In the genomic region with DNA sequence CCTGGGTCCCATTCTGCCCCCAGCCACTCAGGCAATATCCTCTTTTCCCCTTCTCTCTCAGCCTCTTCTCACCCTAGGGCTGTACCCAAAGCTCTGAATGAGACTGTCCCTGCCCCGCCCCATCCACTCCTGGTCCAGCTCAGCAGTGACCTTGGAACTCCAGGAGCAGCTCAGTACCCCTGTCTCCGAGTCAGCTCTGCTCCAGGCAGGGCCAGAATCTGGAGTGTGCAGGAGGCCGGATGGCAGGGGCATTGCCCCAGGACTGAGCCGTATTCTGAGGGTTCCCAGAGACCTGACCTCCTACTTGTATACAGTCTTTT, we compare ENCODE assay signal across 23 cellular contexts. TPM values are rescaled to one million over a fixed set of nuclear protein-coding genes. Genes with fewer than 3 reads are reported as not detected.
DNase-seq lines count a peak whose midpoint lies in the region; ATAC-seq, FAIRE-seq and TF ChIP-seq lines count a peak whose summit lies in the region.
"Had no signal": no experiment of that assay in that cellular context is flagged by ENCODE, and none has a peak within 500 bp of the region (broad histone marks: within the 10 kb centered on the region; RNA-seq: fewer than 3 reads in every experiment).

No MANE protein-coding gene starts in this region.

- peaks cover 11% of the 10 kb centered on the region for H3K4me1 Mint-ChIP-seq in neural progenitor cell

- H3F3A ChIP-seq in neural progenitor cell (ENCODE audit: low read depth), result peaks cover 4% of the 10 kb centered on the region

- no peak for TF ChIP-seq RAD21 in HepG2 (CRISPR knock-in tag; IDR thresholded peaks at IDR 0.05)

- no peaks in the 10 kb centered on the region for H3K79me2 ChIP-seq in HepG2 (ENCODE audit: insufficient read depth, low read length)
- no peaks in the 10 kb centered on the region for H3K79me2 ChIP-seq in endothelial cell of umbilical vein (ENCODE audit: control insufficient read depth, insufficient read depth, low read length)
- no peaks in the 10 kb centered on the region for H3K79me2 ChIP-seq in neural progenitor cell (ENCODE audit: low read depth)
- H3K79me2 ChIP-seq: hepatocyte had no signal

- no peak for DNase-seq in HepG2 (ENCODE audit: low spot score)
- DNase-seq in right lobe of liver, result no peak
- DNase-seq in endothelial cell of umbilical vein (ENCODE audit: low read depth, low spot score), result no peak
- DNase-seq in neural progenitor cell (ENCODE audit: low spot score), result no peak
- no peak for DNase-seq in HuH-7 (ENCODE audit: low spot score)
- DNase-seq in HT-29 (ENCODE audit: low spot score), result no peak
- DNase-seq: activated CD4-positive, alpha-beta T cell treated with anti-CD3 and anti-CD28 coated beads, Interleukin-2, amount 50 U/mL, for 4 hours; DND-41; NCI-H1436; NCI-H2171 treated with DMSO at 0.1 percent for 48 hours; NCI-H748 treated with DMSO at 0.1 percent for 48 hours; OCI-M1; SHP77 had no signal

- dilution Hi-C loops in endothelial cell of umbilical vein (cut with MboI; ENCODE audit: extremely low pct_ligation_motif_present, low sequenced_read_pairs), result no loop called here

- H3K36me3 ChIP-seq in HepG2 (replicated peaks in 1 of 2; ENCODE audit: control insufficient read depth in 1 of 2, insufficient read depth in 2 of 2, low read length in 2 of 2), result no peaks in the 10 kb centered on the region; a peak in 1 of 5 replicates
- H3K36me3 ChIP-seq in right lobe of liver, result no peaks in the 10 kb centered on the region
- H3K36me3 ChIP-seq in endothelial cell of umbilical vein (ENCODE audit: control insufficient read depth in 2 of 2, extremely low read depth in 1 of 2, insufficient read depth in 2 of 2, low read length in 2 of 2), result no peaks in the 10 kb centered on the region
- no peaks in the 10 kb centered on the region for H3K36me3 ChIP-seq in neural progenitor cell

- H3K4me2 ChIP-seq in HepG2 (ENCODE audit: low read depth, low read length) (peak overlapping the region; percentile 95), endothelial cell of umbilical vein (ENCODE audit: insufficient read depth, low read length) (no peak overlapping the region), neural progenitor cell (peak overlapping the region; percentile 76)

- H3K4me3 ChIP-seq in HepG2 (replicated peaks in 1 of 3; ENCODE audit: insufficient read depth in 1 of 3, low read depth in 2 of 3, low read length in 3 of 3) (peak overlapping the region in 2 of 3 experiments; percentile 65 to 82; a peak in 3 of 6 replicates), right lobe of liver (no peak overlapping the region), endothelial cell of umbilical vein (replicated peaks in 1 of 3; ENCODE audit: insufficient read depth in 1 of 3, low read depth in 1 of 3, low read length in 3 of 3) (no peak overlapping the region), neural progenitor cell (no peak overlapping the region)

- peaks cover 65% of the 10 kb centered on the region for H3K27me3 Mint-ChIP-seq in neural progenitor cell (ENCODE audit: insufficient read depth, low read depth)

- H3K27ac ChIP-seq in HepG2 (ENCODE audit: extremely low read length, insufficient read depth, low read length) (no peak overlapping the region), right lobe of liver (no peak overlapping the region), endothelial cell of umbilical vein (ENCODE audit: insufficient read depth, low read depth, low read length) (no peak overlapping the region), neural progenitor cell (no peak overlapping the region)
- H3K27ac ChIP-seq: hepatocyte, psoas muscle had no signal

- intact Hi-C loops in HepG2 (cut with micrococcal nuclease; ENCODE audit: unreplicated experiment) (no loop called here), right lobe of liver (cut with DNase I) (loop anchor here (5.0 kb wide), 2 partner anchors 83 to 88 kb away; no protein-coding TSS in a partner anchor), endothelial cell of umbilical vein (cut with micrococcal nuclease) (loop anchor here (5.0 to 10.0 kb wide), 2 partner anchors 358 to 900 kb away; partner anchors contain the start of gene GINM1)

- no peaks in the 10 kb centered on the region for H4K20me1 ChIP-seq in HepG2 (ENCODE audit: insufficient read depth, low read length)
- no peaks in the 10 kb centered on the region for H4K20me1 ChIP-seq in endothelial cell of umbilical vein (replicated peaks; ENCODE audit: control insufficient read depth, extremely low read depth, insufficient read depth, low read length)
- peaks cover 16% of the 10 kb centered on the region for H4K20me1 ChIP-seq in neural progenitor cell (ENCODE audit: low read depth)

- ATAC-seq in HepG2, result peak; percentile 19
- no peak for ATAC-seq in right lobe of liver
- ATAC-seq in HG02884 (IDR thresholded peaks at IDR 0.05; ENCODE audit: unreplicated experiment), result no peak
- ATAC-seq in HG02678 (IDR thresholded peaks at IDR 0.05; ENCODE audit: unreplicated experiment), result no peak
- ATAC-seq: activated naive CD4-positive, alpha-beta T cell treated with anti-CD3 and anti-CD28 coated beads, Interleukin-2, amount 50 U/mL, for 72 hours had no signal

- FAIRE-seq in HepG2 (lab: Jason Lieb, UNC) (no peak), endothelial cell of umbilical vein (lab: Jason Lieb, UNC) (no peak)
- FAIRE-seq: kidney had no signal

- TF ChIP-seq POLR2A in HepG2 (IDR thresholded peaks at IDR 0.05; ENCODE audit: insufficient read depth in 1 of 2, low read depth in 2 of 2, low read length in 2 of 2) (no peak), right lobe of liver (IDR thresholded peaks at IDR 0.05) (no peak), endothelial cell of umbilical vein (IDR thresholded peaks at IDR 0.05; ENCODE audit: low read depth, low read length) (no peak)

- TF ChIP-seq CTCF in HepG2 (CRISPR knock-in tag; IDR thresholded peaks at IDR 0.05) (no peak), right lobe of liver (IDR thresholded peaks at IDR 0.05) (no peak), endothelial cell of umbilical vein (IDR thresholded peaks at IDR 0.05; ENCODE audit: extremely low read depth in 1 of 2, insufficient read depth in 1 of 2, low read depth in 1 of 2, low read length in 2 of 2) (no peak), neural progenitor cell (IDR thresholded peaks at IDR 0.05) (no peak)

- no peak for TF ChIP-seq EP300 in HepG2 (IDR thresholded peaks at IDR 0.05; ENCODE audit: low read depth in 2 of 2, low read length in 2 of 2)
- no peak for TF ChIP-seq EP300 in HepG2 (CRISPR knock-in tag; IDR thresholded peaks at IDR 0.05; ENCODE audit: borderline replicate concordance)

- H2AFZ ChIP-seq in HepG2 (ENCODE audit: low read length) (no peak overlapping the region), endothelial cell of umbilical vein (ENCODE audit: low read depth, low read length) (peak overlapping the region; percentile 92), neural progenitor cell (replicated peaks) (no peak overlapping the region)

- H3K4me3 Mint-ChIP-seq in neural progenitor cell, result peak overlapping the region; percentile 81
- H3K4me3 Mint-ChIP-seq: activated T-cell treated with anti-CD3 and anti-CD28 coated beads, Interleukin-2, amount 50 U/mL, for 24 hours had no signal

- BruUV-seq in HepG2 (replicated peaks; lab: Mats Ljungman, UMichigan) (no TSS peak), endothelial cell of umbilical vein (replicated peaks; lab: Mats Ljungman, UMichigan) (no TSS peak)

- H3K36me3 Mint-ChIP-seq in neural progenitor cell, result no peaks in the 10 kb centered on the region

- H3K9me3 ChIP-seq in HepG2 (ENCODE audit: low read length), result no peaks in the 10 kb centered on the region
- H3K9me3 ChIP-seq in right lobe of liver, result no peaks in the 10 kb centered on the region
- no peaks in the 10 kb centered on the region for H3K9me3 ChIP-seq in endothelial cell of umbilical vein (replicated peaks; ENCODE audit: control insufficient read depth, insufficient read depth, low read length)
- no peaks in the 10 kb centered on the region for H3K9me3 ChIP-seq in neural progenitor cell (ENCODE audit: low read depth)
- H3K9me3 ChIP-seq: psoas muscle had no signal

- H3K27ac Mint-ChIP-seq in neural progenitor cell, result no peak overlapping the region
- H3K27ac Mint-ChIP-seq: activated naive CD4-positive, alpha-beta T cell treated with anti-CD3 and anti-CD28 coated beads, Interleukin-2, amount 50 U/mL, for 72 hours; activated T-cell treated with anti-CD3 and anti-CD28 coated beads, Interleukin-2, amount 50 U/mL, for 24 hours; dendritic cell treated with granulocyte-macrophage colony-stimulating factor and Interleukin-4, amounts not matched to agents 40 ng/mL and 50 ng/mL, for 4 days; nephron progenitor cell had no signal

- CTCF ChIA-PET in HepG2 (lab: Yijun Ruan, JAX; ENCODE audit: low intra/inter-chr PET ratio, low total read pairs) (interaction anchor here (1.2 to 2.4 kb wide), 4 partner anchors 84 to 201 kb away, joined by 3 to 50 read pairs (median 12); no protein-coding TSS in a partner anchor), endothelial cell of umbilical vein (lab: Charles Lee) (interaction anchor here (1.0 to 2.5 kb wide), 7 partner anchors 16 to 379 kb away, joined by 3 to 30 read pairs (median 5); partner anchors contain the start of gene PPIL4)

- no peak overlapping the region; the same call in 1 of the 2 replicates for H3K9ac ChIP-seq in HepG2 (ENCODE audit: insufficient read depth, low read depth, low read length)
- no peak overlapping the region for H3K9ac ChIP-seq in endothelial cell of umbilical vein (replicated peaks; ENCODE audit: extremely low read depth, insufficient read depth, low read length)
- H3K9ac ChIP-seq in neural progenitor cell, result no peak overlapping the region

- peaks cover 9% of the 10 kb centered on the region for H3K9me3 Mint-ChIP-seq in neural progenitor cell
- H3K9me3 Mint-ChIP-seq: activated naive CD4-positive, alpha-beta T cell treated with anti-CD3 and anti-CD28 coated beads, Interleukin-2, amount 50 U/mL, for 72 hours; activated T-cell treated with anti-CD3 and anti-CD28 coated beads, Interleukin-2, amount 50 U/mL, for 24 hours; dendritic cell treated with granulocyte-macrophage colony-stimulating factor and Interleukin-4, amounts not matched to agents 40 ng/mL and 50 ng/mL, for 4 days had no signal

- 6% methylated on average over 4 of the region's 4 CpGs for WGBS in HepG2 (ENCODE audit: low lambda C conversion rate)
- WGBS in right lobe of liver (ENCODE audit: insufficient coverage, low coverage, low lambda C conversion rate, missing lambda C conversion rate), result 48% methylated on average over 3 of the region's 4 CpGs

- H3K27me3 ChIP-seq in HepG2 (ENCODE audit: control insufficient read depth in 1 of 2, insufficient read depth in 2 of 2, low read length in 2 of 2) (peaks cover 15 to 60% of the 10 kb centered on the region in 2 experiments), right lobe of liver (peaks cover 0 to 4% of the 10 kb centered on the region in 2 donors), endothelial cell of umbilical vein (ENCODE audit: control insufficient read depth in 2 of 2, insufficient read depth in 2 of 2, low read length in 2 of 2) (peaks cover 20 to 23% of the 10 kb centered on the region in 2 experiments), neural progenitor cell (peaks cover 100% of the 10 kb centered on the region)

- peaks cover 34% of the 10 kb centered on the region for H3K4me1 ChIP-seq in HepG2 (ENCODE audit: insufficient read depth, low read length)
- peaks cover 0 to 5% (median 0%) of the 10 kb centered on the region in 4 donors for H3K4me1 ChIP-seq in right lobe of liver
- peaks cover 4% of the 10 kb centered on the region for H3K4me1 ChIP-seq in endothelial cell of umbilical vein (ENCODE audit: control insufficient read depth, extremely low read depth, insufficient read depth, low read length)
- H3K4me1 ChIP-seq in neural progenitor cell, result peaks cover 5% of the 10 kb centered on the region
- H3K4me1 ChIP-seq: psoas muscle had no signal

- in situ Hi-C loops in HepG2 (cut with HindIII; ENCODE audit: extremely low pct_ligation_motif_present, low pct_unique_long_range_greater_than_20kb), result loop anchor here (5.0 kb wide), 2 partner anchors 83 to 203 kb away; no protein-coding TSS in a partner anchor

- POLR2A ChIA-PET in HepG2 (lab: Yijun Ruan, JAX) (interaction anchor here (1.0 kb wide), 1 partner anchor 207 kb away, joined by 3 read pairs; the partner anchor contains the start of gene LATS1), endothelial cell of umbilical vein (lab: Charles Lee) (no interaction called here)

- no peaks in the 10 kb centered on the region for H3K9me1 ChIP-seq in endothelial cell of umbilical vein (replicated peaks; ENCODE audit: control insufficient read depth, extremely low read depth, insufficient read depth, low read length)

RNA-seq across cellular contexts. Expression of gene RAET1G, which starts 2.0 kb away (rescaled TPM):
- total RNA-seq in HepG2 (2016; rRNA removed; fragmentation: Illumina TruSeq; extraction: Trizol) (not detected in 2 replicates), right lobe of liver (not detected), endothelial cell of umbilical vein (0.74 and 1.6 TPM in 2 replicates), neural progenitor cell (ENCODE audit: low replicate concordance) (not detected in 2 replicates)
- not detected in 2 replicates for total RNA-seq in HepG2 (2016; cell fraction: cytosol; rRNA removed; fragmentation: Illumina TruSeq; extraction: Trizol; ENCODE audit: low read depth)
- not detected in 2 replicates for total RNA-seq in HepG2 (2016; cell fraction: insoluble cytoplasmic fraction; rRNA removed; fragmentation: Illumina TruSeq; extraction: Trizol)
- not detected in 2 replicates for total RNA-seq in HepG2 (2016; cell fraction: membrane; rRNA removed; fragmentation: Illumina TruSeq; extraction: Trizol)
- total RNA-seq in HepG2 (2016; cell fraction: nucleus; rRNA removed; fragmentation: Illumina TruSeq; extraction: Trizol), result not detected in 2 replicates
- polyA plus RNA-seq in HepG2 (2011; rRNA removed) (not detected in 2 replicates), endothelial cell of umbilical vein (2.1 and 3.3 TPM in 2 replicates)
- polyA plus RNA-seq in HepG2 (2011; cell fraction: cytosol; rRNA removed), result not detected in 2 replicates
- not detected in 2 replicates for polyA plus RNA-seq in HepG2 (2011; cell fraction: nucleus; rRNA removed)
- polyA plus RNA-seq in HepG2 (2012), result not detected in 2 replicates
- not detected in 2 replicates for polyA plus RNA-seq in HepG2 (2016; cell fraction: cytosol; fragmentation: Illumina TruSeq; extraction: Trizol; ENCODE audit: low read depth)
- polyA plus RNA-seq in HepG2 (2016; cell fraction: insoluble cytoplasmic fraction; fragmentation: Illumina TruSeq; extraction: Trizol; ENCODE audit: low read depth), result not detected in 2 replicates
- not detected in 2 replicates for polyA plus RNA-seq in HepG2 (2016; cell fraction: membrane; fragmentation: Illumina TruSeq; extraction: Trizol; ENCODE audit: low read depth)
- polyA plus RNA-seq in HepG2 (2016; cell fraction: nucleus; fragmentation: Illumina TruSeq; extraction: Trizol; ENCODE audit: insufficient read depth, low read depth), result not detected in 2 replicates
- 6.1 TPM in 1 of 2 replicates, not detected in the other for polyA minus RNA-seq in HepG2 (2011; rRNA and poly(A)+ RNA removed; ENCODE audit: low replicate concordance)
- not detected in 2 replicates for polyA minus RNA-seq in HepG2 (2011; cell fraction: cytosol; rRNA and poly(A)+ RNA removed)
- not detected in 2 replicates for polyA minus RNA-seq in HepG2 (2011; cell fraction: nucleus; rRNA and poly(A)+ RNA removed)
- 2.3 and 2.6 TPM in 2 replicates for polyA plus RNA-seq in endothelial cell of umbilical vein (2011; cell fraction: cytosol; rRNA removed)
- polyA plus RNA-seq in endothelial cell of umbilical vein (2011; cell fraction: nucleus; rRNA removed), result 0.86 and 1.2 TPM in 2 replicates
- polyA plus RNA-seq in endothelial cell of umbilical vein (2012), result 1.7 and 2.4 TPM in 2 replicates
- polyA minus RNA-seq in endothelial cell of umbilical vein, result 0.44 and 3.4 TPM in 2 replicates
- polyA minus RNA-seq in endothelial cell of umbilical vein (2011; cell fraction: cytosol; rRNA and poly(A)+ RNA removed), result 1.2 TPM
- 0.43 TPM in 1 of 2 replicates, not detected in the other for polyA minus RNA-seq in endothelial cell of umbilical vein (2011; cell fraction: nucleus; rRNA and poly(A)+ RNA removed)
- 0.51 TPM in 1 of 2 replicates, not detected in the other for total RNA-seq in HT-29 (2014; rRNA removed; shearing (Covaris generic))
- total RNA-seq: activated naive CD4-positive, alpha-beta T cell treated with anti-CD3 and anti-CD28 coated beads, Interleukin-2, amount 50 U/mL, for 72 hours had no signal

RNA-seq across cellular contexts. Expression of gene ULBP2, which starts 16.9 kb away (rescaled TPM):
- total RNA-seq in HepG2 (2016; rRNA removed; fragmentation: Illumina TruSeq; extraction: Trizol), result not detected in 2 replicates
- not detected in 2 replicates for total RNA-seq in HepG2 (2016; cell fraction: cytosol; rRNA removed; fragmentation: Illumina TruSeq; extraction: Trizol; ENCODE audit: low read depth)
- not detected in 2 replicates for total RNA-seq in HepG2 (2016; cell fraction: insoluble cytoplasmic fraction; rRNA removed; fragmentation: Illumina TruSeq; extraction: Trizol)
- not detected in 2 replicates for total RNA-seq in HepG2 (2016; cell fraction: membrane; rRNA removed; fragmentation: Illumina TruSeq; extraction: Trizol)
- not detected in 2 replicates for total RNA-seq in HepG2 (2016; cell fraction: nucleus; rRNA removed; fragmentation: Illumina TruSeq; extraction: Trizol)
- polyA plus RNA-seq in HepG2 (2011; rRNA removed), result not detected in 2 replicates
- not detected in 2 replicates for polyA plus RNA-seq in HepG2 (2011; cell fraction: cytosol; rRNA removed)
- polyA plus RNA-seq in HepG2 (2011; cell fraction: nucleus; rRNA removed), result not detected in 2 replicates
- not detected in 2 replicates for polyA plus RNA-seq in HepG2 (2012)
- not detected in 2 replicates for polyA plus RNA-seq in HepG2 (2016; cell fraction: cytosol; fragmentation: Illumina TruSeq; extraction: Trizol; ENCODE audit: low read depth)
- polyA plus RNA-seq in HepG2 (2016; cell fraction: insoluble cytoplasmic fraction; fragmentation: Illumina TruSeq; extraction: Trizol; ENCODE audit: low read depth), result not detected in 2 replicates
- polyA plus RNA-seq in HepG2 (2016; cell fraction: membrane; fragmentation: Illumina TruSeq; extraction: Trizol; ENCODE audit: low read depth), result not detected in 2 replicates
- polyA plus RNA-seq in HepG2 (2016; cell fraction: nucleus; fragmentation: Illumina TruSeq; extraction: Trizol; ENCODE audit: insufficient read depth, low read depth), result not detected in 2 replicates
- not detected in 2 replicates for polyA minus RNA-seq in HepG2 (2011; rRNA and poly(A)+ RNA removed; ENCODE audit: low replicate concordance)
- polyA minus RNA-seq in HepG2 (2011; cell fraction: cytosol; rRNA and poly(A)+ RNA removed), result not detected in 2 replicates
- polyA minus RNA-seq in HepG2 (2011; cell fraction: nucleus; rRNA and poly(A)+ RNA removed), result not detected in 2 replicates
- total RNA-seq in right lobe of liver, result 1 to 10 TPM in 1 of 6 experiments, under 1 TPM in 5; 0.20 to 1.1 (median 0.26) TPM
- total RNA-seq in endothelial cell of umbilical vein, result 7.0 and 14.0 TPM in 2 replicates
- polyA plus RNA-seq in endothelial cell of umbilical vein, result 22.8 and 26.4 TPM in 2 replicates
- polyA plus RNA-seq in endothelial cell of umbilical vein (2011; cell fraction: cytosol; rRNA removed), result 20.7 and 22.3 TPM in 2 replicates
- 10.9 and 12.0 TPM in 2 replicates for polyA plus RNA-seq in endothelial cell of umbilical vein (2011; cell fraction: nucleus; rRNA removed)
- polyA plus RNA-seq in endothelial cell of umbilical vein (2012), result 9.9 and 10.3 TPM in 2 replicates
- polyA minus RNA-seq in endothelial cell of umbilical vein, result 12.2 and 14.6 TPM in 2 replicates
- polyA minus RNA-seq in endothelial cell of umbilical vein (2011; cell fraction: cytosol; rRNA and poly(A)+ RNA removed), result not detected
- polyA minus RNA-seq in endothelial cell of umbilical vein (2011; cell fraction: nucleus; rRNA and poly(A)+ RNA removed), result 1.7 and 2.7 TPM in 2 replicates
- total RNA-seq in neural progenitor cell (ENCODE audit: low replicate concordance), result not detected in 2 replicates
- total RNA-seq in HT-29 (2014; rRNA removed; shearing (Covaris generic)), result 3.2 and 5.3 TPM in 2 replicates

RNA-seq across cellular contexts. Expression of gene RAET1E, which starts 27.0 kb away (rescaled TPM):
- total RNA-seq in HepG2 (2016; rRNA removed; fragmentation: Illumina TruSeq; extraction: Trizol), result not detected in 2 replicates
- total RNA-seq in HepG2 (2016; cell fraction: cytosol; rRNA removed; fragmentation: Illumina TruSeq; extraction: Trizol; ENCODE audit: low read depth), result not detected in 2 replicates
- total RNA-seq in HepG2 (2016; cell fraction: insoluble cytoplasmic fraction; rRNA removed; fragmentation: Illumina TruSeq; extraction: Trizol), result not detected in 2 replicates
- not detected in 2 replicates for total RNA-seq in HepG2 (2016; cell fraction: membrane; rRNA removed; fragmentation: Illumina TruSeq; extraction: Trizol)
- not detected in 2 replicates for total RNA-seq in HepG2 (2016; cell fraction: nucleus; rRNA removed; fragmentation: Illumina TruSeq; extraction: Trizol)
- polyA plus RNA-seq in HepG2 (2011; rRNA removed), result not detected in 2 replicates
- not detected in 2 replicates for polyA plus RNA-seq in HepG2 (2011; cell fraction: cytosol; rRNA removed)
- not detected in 2 replicates for polyA plus RNA-seq in HepG2 (2011; cell fraction: nucleus; rRNA removed)
- not detected in 2 replicates for polyA plus RNA-seq in HepG2 (2012)
- not detected in 2 replicates for polyA plus RNA-seq in HepG2 (2016; cell fraction: cytosol; fragmentation: Illumina TruSeq; extraction: Trizol; ENCODE audit: low read depth)
- not detected in 2 replicates for polyA plus RNA-seq in HepG2 (2016; cell fraction: insoluble cytoplasmic fraction; fragmentation: Illumina TruSeq; extraction: Trizol; ENCODE audit: low read depth)
- not detected in 2 replicates for polyA plus RNA-seq in HepG2 (2016; cell fraction: membrane; fragmentation: Illumina TruSeq; extraction: Trizol; ENCODE audit: low read depth)
- not detected in 2 replicates for polyA plus RNA-seq in HepG2 (2016; cell fraction: nucleus; fragmentation: Illumina TruSeq; extraction: Trizol; ENCODE audit: insufficient read depth, low read depth)
- polyA minus RNA-seq in HepG2 (2011; rRNA and poly(A)+ RNA removed; ENCODE audit: low replicate concordance), result 19.1 TPM in 1 of 2 replicates, not detected in the other
- polyA minus RNA-seq in HepG2 (2011; cell fraction: cytosol; rRNA and poly(A)+ RNA removed), result not detected in 2 replicates
- not detected in 2 replicates for polyA minus RNA-seq in HepG2 (2011; cell fraction: nucleus; rRNA and poly(A)+ RNA removed)
- not detected for total RNA-seq in right lobe of liver
- total RNA-seq in endothelial cell of umbilical vein, result not detected in 2 replicates
- 0.04 TPM in 1 of 2 replicates, not detected in the other for polyA plus RNA-seq in endothelial cell of umbilical vein
- not detected in 2 replicates for polyA plus RNA-seq in endothelial cell of umbilical vein (2011; cell fraction: cytosol; rRNA removed)
- polyA plus RNA-seq in endothelial cell of umbilical vein (2011; cell fraction: nucleus; rRNA removed), result not detected in 2 replicates
- polyA plus RNA-seq in endothelial cell of umbilical vein (2012), result not detected in 2 replicates
- not detected in 2 replicates for polyA minus RNA-seq in endothelial cell of umbilical vein
- 7.4 TPM for polyA minus RNA-seq in endothelial cell of umbilical vein (2011; cell fraction: cytosol; rRNA and poly(A)+ RNA removed)
- 0.19 TPM in 1 of 2 replicates, not detected in the other for polyA minus RNA-seq in endothelial cell of umbilical vein (2011; cell fraction: nucleus; rRNA and poly(A)+ RNA removed)
- not detected in 2 replicates for total RNA-seq in neural progenitor cell (ENCODE audit: low replicate concordance)
- 0.52 and 1.0 TPM in 2 replicates for total RNA-seq in HT-29 (2014; rRNA removed; shearing (Covaris generic))
- total RNA-seq: hepatocyte had no signal
- polyA plus RNA-seq: hepatocyte had no signal

RNA-seq across cellular contexts. Expression of gene ULBP1, which starts 38.9 kb away (rescaled TPM):
- 0.04 TPM in 1 of 2 replicates, not detected in the other for total RNA-seq in HepG2 (2016; rRNA removed; fragmentation: Illumina TruSeq; extraction: Trizol)
- total RNA-seq in HepG2 (2016; cell fraction: cytosol; rRNA removed; fragmentation: Illumina TruSeq; extraction: Trizol; ENCODE audit: low read depth), result not detected in 2 replicates
- total RNA-seq in HepG2 (2016; cell fraction: insoluble cytoplasmic fraction; rRNA removed; fragmentation: Illumina TruSeq; extraction: Trizol), result 0.06 TPM in 1 of 2 replicates, not detected in the other
- total RNA-seq in HepG2 (2016; cell fraction: membrane; rRNA removed; fragmentation: Illumina TruSeq; extraction: Trizol), result not detected in 2 replicates
- total RNA-seq in HepG2 (2016; cell fraction: nucleus; rRNA removed; fragmentation: Illumina TruSeq; extraction: Trizol), result 0.12 TPM in 1 of 2 replicates, not detected in the other
- 0.08 and 0.09 TPM in 2 replicates for polyA plus RNA-seq in HepG2 (2011; rRNA removed)
- 0.11 and 0.13 TPM in 2 replicates for polyA plus RNA-seq in HepG2 (2011; cell fraction: cytosol; rRNA removed)
- polyA plus RNA-seq in HepG2 (2011; cell fraction: nucleus; rRNA removed), result 0.05 and 0.10 TPM in 2 replicates
- polyA plus RNA-seq in HepG2 (2012), result 0.27 and 0.39 TPM in 2 replicates
- polyA plus RNA-seq in HepG2 (2016; cell fraction: cytosol; fragmentation: Illumina TruSeq; extraction: Trizol; ENCODE audit: low read depth), result not detected in 2 replicates
- polyA plus RNA-seq in HepG2 (2016; cell fraction: insoluble cytoplasmic fraction; fragmentation: Illumina TruSeq; extraction: Trizol; ENCODE audit: low read depth), result 0.09 TPM in 1 of 2 replicates, not detected in the other
- polyA plus RNA-seq in HepG2 (2016; cell fraction: membrane; fragmentation: Illumina TruSeq; extraction: Trizol; ENCODE audit: low read depth), result not detected in 2 replicates
- 0.16 TPM in 1 of 2 replicates, not detected in the other for polyA plus RNA-seq in HepG2 (2016; cell fraction: nucleus; fragmentation: Illumina TruSeq; extraction: Trizol; ENCODE audit: insufficient read depth, low read depth)
- polyA minus RNA-seq in HepG2 (2011; rRNA and poly(A)+ RNA removed; ENCODE audit: low replicate concordance), result 0.06 and 0.21 TPM in 2 replicates
- polyA minus RNA-seq in HepG2 (2011; cell fraction: cytosol; rRNA and poly(A)+ RNA removed), result not detected in 2 replicates
- polyA minus RNA-seq in HepG2 (2011; cell fraction: nucleus; rRNA and poly(A)+ RNA removed), result 0.12 and 0.13 TPM in 2 replicates
- under 1 TPM in 5 of 6 experiments, not detected in 1; 0.07 to 0.43 (median 0.12) TPM for total RNA-seq in right lobe of liver
- 0.33 and 2.3 TPM in 2 replicates for total RNA-seq in endothelial cell of umbilical vein
- 1.1 and 1.4 TPM in 2 replicates for polyA plus RNA-seq in endothelial cell of umbilical vein
- 1.8 and 1.9 TPM in 2 replicates for polyA plus RNA-seq in endothelial cell of umbilical vein (2011; cell fraction: cytosol; rRNA removed)
- 1.3 and 1.5 TPM in 2 replicates for polyA plus RNA-seq in endothelial cell of umbilical vein (2011; cell fraction: nucleus; rRNA removed)
- polyA plus RNA-seq in endothelial cell of umbilical vein (2012), result 0.85 and 1.2 TPM in 2 replicates
- 0.61 and 0.96 TPM in 2 replicates for polyA minus RNA-seq in endothelial cell of umbilical vein
- polyA minus RNA-seq in endothelial cell of umbilical vein (2011; cell fraction: cytosol; rRNA and poly(A)+ RNA removed), result 0.31 TPM
- polyA minus RNA-seq in endothelial cell of umbilical vein (2011; cell fraction: nucleus; rRNA and poly(A)+ RNA removed), result 0.53 and 0.63 TPM in 2 replicates
- total RNA-seq in neural progenitor cell (ENCODE audit: low replicate concordance), result 0.11 and 0.40 TPM in 2 replicates
- 0.13 TPM in 1 of 2 replicates, not detected in the other for total RNA-seq in HT-29 (2014; rRNA removed; shearing (Covaris generic))
- total RNA-seq: HT1080 had no signal

Comparison
In these comparisons a context has a peak if more than half of its experiments do, and no peak if none do; other contexts are left out.
1. H3K4me3 ChIP-seq: peak in HepG2 (2 of 3); none in right lobe of liver (0 of 3), endothelial cell of umbilical vein (0 of 3) and neural progenitor cell (single experiment).